ENCODE assay signal across 17 cellular contexts in genomic region chr6:72420409-72420808, GRCh38.
"Had no signal": no experiment of that assay in that cellular context is flagged by ENCODE, and none has a peak within 500 bp of the region (broad histone marks: within the 10 kb centered on the region; RNA-seq: fewer than 3 reads in every experiment).

No MANE protein-coding gene starts in this region.

- H3K27ac ChIP-seq: cardiac muscle cell, foreskin keratinocyte, hepatocyte, ovary, psoas muscle, thoracic aorta, upper lobe of left lung had no signal

- H3K36me3 ChIP-seq: cardiac muscle cell, ovary, thoracic aorta, upper lobe of left lung had no signal

- H3K27me3 ChIP-seq: cardiac muscle cell, foreskin keratinocyte, hepatocyte, ovary, upper lobe of left lung had no signal

- H3K27ac Mint-ChIP-seq: activated naive CD4-positive, alpha-beta T cell treated with anti-CD3 and anti-CD28 coated beads, Interleukin-2, amount 50 U/mL, for 72 hours; naive B cell had no signal

- H3K9me3 Mint-ChIP-seq: activated naive CD4-positive, alpha-beta T cell treated with anti-CD3 and anti-CD28 coated beads, Interleukin-2, amount 50 U/mL, for 72 hours; naive B cell had no signal

- ATAC-seq: activated naive CD4-positive, alpha-beta T cell treated with anti-CD3 and anti-CD28 coated beads, Interleukin-2, amount 50 U/mL, for 72 hours; foreskin keratinocyte; left cardiac atrium; mucosa of descending colon; psoas muscle; right cardiac atrium had no signal

- H3K4me3 ChIP-seq: cardiac muscle cell, hepatocyte, mucosa of descending colon, ovary, psoas muscle, thoracic aorta, upper lobe of left lung had no signal

- DNase-seq: activated CD4-positive, alpha-beta T cell treated with anti-CD3 and anti-CD28 coated beads, Interleukin-2, amount 50 U/mL, for 4 hours; activated gamma-delta T cell; foreskin keratinocyte; left cardiac atrium; mesenchymal stem cell; mucosa of descending colon; naive B cell; ovary; psoas muscle; right cardiac atrium; T-helper 1 cell; T-helper 9 cell; upper lobe of left lung had no signal

- H3K4me3 Mint-ChIP-seq: naive B cell had no signal

- H3K4me1 ChIP-seq: psoas muscle, upper lobe of left lung had no signal

- H3K36me3 Mint-ChIP-seq: activated naive CD4-positive, alpha-beta T cell treated with anti-CD3 and anti-CD28 coated beads, Interleukin-2, amount 50 U/mL, for 72 hours; naive B cell had no signal

- H3K9me3 ChIP-seq: mucosa of descending colon, ovary, psoas muscle, thoracic aorta, upper lobe of left lung had no signal
